26 cellular contexts compared by ENCODE assay signal in genomic region chr11:20029193-20029592, GRCh38.
A peak's percentile ranks its signal among the peaks of the same experiment; 100 is the strongest.
DNase-seq lines count a peak whose midpoint lies in the region; ATAC-seq and TF ChIP-seq lines count a peak whose summit lies in the region.
"Had no signal": no experiment of that assay in that cellular context is flagged by ENCODE, and none has a peak within 500 bp of the region (broad histone marks: within the 10 kb centered on the region; RNA-seq: fewer than 3 reads in every experiment).

No MANE protein-coding gene starts in this region.

- H3K36me3 Mint-ChIP-seq in nephron progenitor cell (ENCODE audit: low read depth): no peaks in the 10 kb centered on the region
- H3K36me3 Mint-ChIP-seq: CD8-positive, alpha-beta memory T cell; naive thymus-derived CD8-positive, alpha-beta T cell had no signal

- DNase-seq in DMS79 treated with DMSO at 0.1 percent for 48 hours (lab: John Stamatoyannopoulos, UW) (peak; percentile 52), DMS79 (lab: John Stamatoyannopoulos, UW) (no peak), SJCRH30 (peak; percentile 56 to 75), nephron progenitor cell (no peak), mucosa of gallbladder (ENCODE audit: low spot score) (no peak), iPS-NIHi11 (ENCODE audit: low spot score) (no peak)
- DNase-seq: 8988T; activated CD4-positive, alpha-beta T cell treated with anti-CD3 and anti-CD28 coated beads, Interleukin-2, amount 10 ng/mL, durations not matched to agents 24 days and 14 days; activated naive CD4-positive, alpha-beta T cell treated with Interleukin-2 at 50 U/mL for 16 hours; activated T-cell treated with anti-CD3 and anti-CD28 coated beads, Interleukin-2, amount 50 U/mL, for 4 hours; AML-193; CD8-positive, alpha-beta memory T cell; DMS153; effector memory CD8-positive, alpha-beta T cell; foreskin melanocyte; left ventricle myocardium inferior; naive thymus-derived CD8-positive, alpha-beta T cell; NCI-H1105 treated with DMSO at 0.1 percent for 48 hours; NCI-H2107; NCI-H524 treated with DMSO at 0.1 percent for 48 hours; stimulated activated naive CD8-positive, alpha-beta T cell treated with anti-CD3 and anti-CD28 coated beads, Interleukin-15, Interleukin-2, amounts not matched to agents 100 U/mL and 50 U/mL, for 24 hours had no signal

- H3K9ac ChIP-seq in HUES6 (ENCODE audit: low read length): peak overlapping the region; percentile 70

- H3K27me3 ChIP-seq in HUES6 (ENCODE audit: control insufficient read depth, insufficient read depth, low read length) (no peaks in the 10 kb centered on the region), SJCRH30 (no peaks in the 10 kb centered on the region)
- H3K27me3 ChIP-seq: esophagus muscularis mucosa had no signal

- H3K27ac ChIP-seq in HUES6 (ENCODE audit: low read depth, low read length) (no peak overlapping the region), SJCRH30 (no peak overlapping the region)
- H3K27ac ChIP-seq: coronary artery, esophagus muscularis mucosa, left ventricle myocardium inferior, VCaP had no signal

- no peak for ATAC-seq in GM21390 (IDR thresholded peaks at IDR 0.05; ENCODE audit: unreplicated experiment)
- ATAC-seq: activated T-cell treated with anti-CD3 and anti-CD28 coated beads, Interleukin-2, amount 50 U/mL, for 4 hours; effector memory CD8-positive, alpha-beta T cell; naive thymus-derived CD8-positive, alpha-beta T cell; stimulated activated naive CD8-positive, alpha-beta T cell treated with anti-CD3 and anti-CD28 coated beads, Interleukin-15, Interleukin-2, amounts not matched to agents 100 U/mL and 50 U/mL, for 24 hours had no signal

- H3K36me3 ChIP-seq in HUES6 (ENCODE audit: control insufficient read depth, insufficient read depth, low read length) (no peaks in the 10 kb centered on the region), SJCRH30 (no peaks in the 10 kb centered on the region; the same call in 1 of the 2 replicates)
- H3K36me3 ChIP-seq: esophagus muscularis mucosa, left ventricle myocardium inferior had no signal

- H3K4me3 ChIP-seq in HUES6 (ENCODE audit: low read depth, low read length) (peak overlapping the region; percentile 50; the same call in 1 of the 2 replicates), SJCRH30 (no peak overlapping the region)
- H3K4me3 ChIP-seq: coronary artery, esophagus muscularis mucosa, left ventricle myocardium inferior had no signal

- H3K4me1 ChIP-seq in HUES6 (ENCODE audit: control insufficient read depth, insufficient read depth, low read length) (peaks cover 92% of the 10 kb centered on the region), SJCRH30 (peaks cover 93% of the 10 kb centered on the region)

- H3K9me3 ChIP-seq in HUES6 (ENCODE audit: control insufficient read depth, insufficient read depth, low read depth, low read length) (no peaks in the 10 kb centered on the region), SJCRH30 (replicated peaks) (no peaks in the 10 kb centered on the region)
- H3K9me3 ChIP-seq: esophagus muscularis mucosa, left ventricle myocardium inferior had no signal

- TF ChIP-seq CTCF in nephron progenitor cell (IDR thresholded peaks at IDR 0.05): no peak

- no peaks in the 10 kb centered on the region for H3K9me3 Mint-ChIP-seq in nephron progenitor cell
- H3K9me3 Mint-ChIP-seq: activated CD4-positive, alpha-beta T cell treated with anti-CD3 and anti-CD28 coated beads, Interleukin-2, amount 10 ng/mL, durations not matched to agents 24 days and 14 days; activated T-cell treated with anti-CD3 and anti-CD28 coated beads, Interleukin-2, amount 50 U/mL, for 4 hours; CD8-positive, alpha-beta memory T cell; effector memory CD8-positive, alpha-beta T cell; naive thymus-derived CD8-positive, alpha-beta T cell had no signal

- H3K27me3 Mint-ChIP-seq in nephron progenitor cell (ENCODE audit: low read depth, poor library complexity): peaks cover 8% of the 10 kb centered on the region
- H3K27me3 Mint-ChIP-seq: activated CD4-positive, alpha-beta T cell treated with anti-CD3 and anti-CD28 coated beads, Interleukin-2, amount 10 ng/mL, durations not matched to agents 24 days and 14 days had no signal

- H3K4me3 Mint-ChIP-seq in nephron progenitor cell: peak overlapping the region; percentile 9
- H3K4me3 Mint-ChIP-seq: activated CD4-positive, alpha-beta T cell treated with anti-CD3 and anti-CD28 coated beads, Interleukin-2, amount 10 ng/mL, durations not matched to agents 24 days and 14 days; activated T-cell treated with anti-CD3 and anti-CD28 coated beads, Interleukin-2, amount 50 U/mL, for 4 hours; CD8-positive, alpha-beta memory T cell; effector memory CD8-positive, alpha-beta T cell; naive thymus-derived CD8-positive, alpha-beta T cell had no signal

- H3K27ac Mint-ChIP-seq in nephron progenitor cell: no peak overlapping the region
- H3K27ac Mint-ChIP-seq: activated CD4-positive, alpha-beta T cell treated with anti-CD3 and anti-CD28 coated beads, Interleukin-2, amount 10 ng/mL, durations not matched to agents 24 days and 14 days; effector memory CD8-positive, alpha-beta T cell; naive thymus-derived CD8-positive, alpha-beta T cell had no signal

- H3K4me1 Mint-ChIP-seq in nephron progenitor cell: peaks cover 93% of the 10 kb centered on the region
- H3K4me1 Mint-ChIP-seq: activated CD4-positive, alpha-beta T cell treated with anti-CD3 and anti-CD28 coated beads, Interleukin-2, amount 10 ng/mL, durations not matched to agents 24 days and 14 days; CD8-positive, alpha-beta memory T cell; naive thymus-derived CD8-positive, alpha-beta T cell had no signal

Comparison
In these comparisons a context has a peak if more than half of its experiments do, and no peak if none do; other contexts are left out.
1. DNase-seq: peak in DMS79 treated with DMSO at 0.1 percent for 48 hours (single experiment) and SJCRH30 (2 of 2); none in DMS79 (single experiment), nephron progenitor cell (single experiment), mucosa of gallbladder (single experiment) and iPS-NIHi11 (single experiment).